8 cellular contexts compared by ENCODE assay signal in the genomic region with DNA sequence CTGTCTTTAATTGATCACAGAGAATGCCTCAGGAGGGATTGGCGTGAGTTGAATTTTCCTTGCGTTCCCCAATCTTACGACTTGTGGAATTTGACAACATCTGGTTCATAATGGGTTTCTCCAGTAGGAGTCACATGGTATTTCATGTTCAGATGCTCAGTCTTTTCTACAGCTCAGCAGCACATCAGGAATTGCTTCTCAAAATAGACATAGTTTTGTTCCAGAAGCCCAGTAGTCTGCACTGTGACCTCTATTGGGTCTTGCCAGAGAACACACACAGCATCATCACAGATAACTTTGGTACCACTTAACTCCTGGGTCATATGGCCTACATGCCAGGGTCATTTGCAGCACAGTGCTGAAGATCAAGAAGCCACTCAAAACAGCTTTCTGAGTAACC.
"Had no signal": no experiment of that assay in that cellular context is flagged by ENCODE, and none has a peak within 500 bp of the region (broad histone marks: within the 10 kb centered on the region; RNA-seq: fewer than 3 reads in every experiment).

No MANE protein-coding gene starts in this region.

- H3K27ac ChIP-seq: HL-60 had no signal

- ATAC-seq: GM23338, HCT116, HepG2 had no signal

- H3K4me1 ChIP-seq: HAP-1 had no signal

- DNase-seq: H7, HFFc6, KBM-7 had no signal

- H3K4me3 ChIP-seq: GM23338, HAP-1 had no signal

- H3K9me3 ChIP-seq: HAP-1 had no signal

- H3K36me3 ChIP-seq: HAP-1 had no signal
